In genomic region chr3:170357176-170357919, GRCh38 we compare ENCODE assay signal across 1 cellular context.
TF ChIP-seq lines count a peak whose summit lies in the region.

SKIL (plus strand) TSS chr3:170357715; CDS start chr3:170360332, 2,617 bp downstream.

TF ChIP-seq in HepG2, 621 proteins besides CTCF, POLR2A, EP300 and RAD21 (continued from another document):
- TF ChIP-seq NR0B2 (CRISPR knock-in tag; IDR thresholded peaks at IDR 0.05) (no peak), POLR2AphosphoS5 (IDR thresholded peaks at IDR 0.05; ENCODE audit: low read depth, low read length) (peak; percentile 36; the same call in 1 of the 2 replicates), FOXO1 (CRISPR knock-in tag; IDR thresholded peaks at IDR 0.05) (no peak), HOMEZ (CRISPR knock-in tag; IDR thresholded peaks at IDR 0.05; ENCODE audit: low read depth) (no peak), ZBTB33 (CRISPR knock-in tag; IDR thresholded peaks at IDR 0.05) (no peak), ZNF543 (CRISPR knock-in tag; IDR thresholded peaks at IDR 0.05) (no peak; the same call in 1 of the 2 replicates), TAF1 (CRISPR knock-in tag; IDR thresholded peaks at IDR 0.05) (peak; percentile 32; the same call in 1 of the 2 replicates), ZBTB21 (CRISPR knock-in tag; IDR thresholded peaks at IDR 0.05) (peak; percentile 92), SKI (IDR thresholded peaks at IDR 0.05; ENCODE audit: partially characterized antibody) (peak; percentile 100), ZNF687 (CRISPR knock-in tag; IDR thresholded peaks at IDR 0.05) (peak; percentile 55), POLR2G (IDR thresholded peaks at IDR 0.05; ENCODE audit: low read depth, low read length) (no peak; the same call in 1 of the 2 replicates), ZNF710 (CRISPR knock-in tag; IDR thresholded peaks at IDR 0.05; ENCODE audit: borderline replicate concordance) (no peak), MEIS2 (CRISPR knock-in tag; IDR thresholded peaks at IDR 0.05) (peak; percentile 24; the same call in 1 of the 2 replicates), ZNF737 (CRISPR knock-in tag; IDR thresholded peaks at IDR 0.05; ENCODE audit: borderline replicate concordance) (no peak), PTBP1 (IDR thresholded peaks at IDR 0.05; ENCODE audit: low read depth, low read length, poor library complexity, severe bottlenecking) (no peak), SALL1 (CRISPR knock-in tag; IDR thresholded peaks at IDR 0.05) (peak; percentile 51), IRF2 (CRISPR knock-in tag; IDR thresholded peaks at IDR 0.05) (no peak), CREB3 (CRISPR knock-in tag; IDR thresholded peaks at IDR 0.05) (no peak), ZMAT5 (CRISPR knock-in tag; IDR thresholded peaks at IDR 0.05; ENCODE audit: borderline replicate concordance, low read depth) (no peak), ZMAT3 (CRISPR knock-in tag; conservative IDR thresholded peaks at IDR 0.05) (0 out of 2 replicates have a peak, but pooled peaks have one; percentile 15), RBM39 (IDR thresholded peaks at IDR 0.05; ENCODE audit: low read depth, low read length, poor library complexity, severe bottlenecking) (peak; percentile 32), ZNF597 (CRISPR knock-in tag; IDR thresholded peaks at IDR 0.05) (no peak), RFX1 (IDR thresholded peaks at IDR 0.05) (no peak), ZNF562 (CRISPR knock-in tag; IDR thresholded peaks at IDR 0.05; ENCODE audit: borderline replicate concordance) (no peak), BRD4 (CRISPR knock-in tag; IDR thresholded peaks at IDR 0.05) (0 out of 2 replicates have a peak, but pooled peaks have one; percentile 18), ZSCAN21 (CRISPR knock-in tag; IDR thresholded peaks at IDR 0.05; ENCODE audit: borderline replicate concordance) (peak; percentile 58; the same call in 1 of the 2 replicates), GFI1 (CRISPR knock-in tag; IDR thresholded peaks at IDR 0.05; ENCODE audit: borderline replicate concordance) (no peak), NFE2L2 (IDR thresholded peaks at IDR 0.05; ENCODE audit: low read length) (no peak), ZNF547 (CRISPR knock-in tag; IDR thresholded peaks at IDR 0.05) (no peak), GABPA (IDR thresholded peaks at IDR 0.05; ENCODE audit: low read depth, low read length) (peak; percentile 17; the same call in 1 of the 2 replicates), GABPA (CRISPR knock-in tag; IDR thresholded peaks at IDR 0.05; ENCODE audit: low read depth) (no peak), ZNF570 (CRISPR knock-in tag; IDR thresholded peaks at IDR 0.05; ENCODE audit: borderline replicate concordance) (no peak), JARID2 (CRISPR knock-in tag; IDR thresholded peaks at IDR 0.05; ENCODE audit: insufficient replicate concordance) (no peak)
